1 cellular context compared by ENCODE assay signal in genomic region chr7:136555933-136556332, GRCh38.
TF ChIP-seq lines count a peak whose summit lies in the region.

No MANE protein-coding gene starts in this region.

TF ChIP-seq in SK-N-SH, 30 proteins besides CTCF, POLR2A, EP300 and RAD21 (continued from another document):
- TF ChIP-seq USF1 (IDR thresholded peaks at IDR 0.05; ENCODE audit: borderline replicate concordance, low read depth), result no peak
- TF ChIP-seq GATA2 (CRISPR knock-in tag; IDR thresholded peaks at IDR 0.05), result peak; percentile 90
- TF ChIP-seq POLR2AphosphoS5 (IDR thresholded peaks at IDR 0.05; ENCODE audit: low read depth, low read length), result 0 out of 2 replicates have a peak, but pooled peaks have one; percentile 24
- TF ChIP-seq PBX3 (IDR thresholded peaks at IDR 0.05), result no peak
- no peak for TF ChIP-seq MEF2A (IDR thresholded peaks at IDR 0.05; ENCODE audit: borderline replicate concordance, low read depth)
- no peak for TF ChIP-seq ELF1 (IDR thresholded peaks at IDR 0.05)
